ENCODE assay signal across 1 cellular context in genomic region chr1:159856576-159856975, GRCh38.
TF ChIP-seq lines count a peak whose summit lies in the region.

No MANE protein-coding gene starts in this region.

TF ChIP-seq in H1, 55 proteins besides CTCF, POLR2A, EP300 and RAD21:
- TF ChIP-seq NRF1 (IDR thresholded peaks at IDR 0.05; ENCODE audit: low read depth, low read length) (no peak), CREB1 (IDR thresholded peaks at IDR 0.05) (no peak), CHD2 (IDR thresholded peaks at IDR 0.05; ENCODE audit: low read length) (no peak), BRCA1 (IDR thresholded peaks at IDR 0.05; ENCODE audit: low read depth, low read length) (no peak), SIN3A (conservative IDR thresholded peaks at IDR 0.05 in 1 of 2, IDR thresholded peaks at IDR 0.05 in 1 of 2; ENCODE audit: low read depth in 1 of 2, low read length in 2 of 2) (no peak), JUND (IDR thresholded peaks at IDR 0.05; ENCODE audit: low read length) (no peak), RFX5 (IDR thresholded peaks at IDR 0.05; ENCODE audit: borderline replicate concordance, low read depth, low read length) (no peak), SIRT6 (IDR thresholded peaks at IDR 0.05; ENCODE audit: low read length) (no peak), BCL11A (IDR thresholded peaks at IDR 0.05; ENCODE audit: low read depth in 2 of 2, low read length in 2 of 2) (no peak), USF2 (IDR thresholded peaks at IDR 0.05; ENCODE audit: low read length) (no peak), ASH2L (IDR thresholded peaks at IDR 0.05; ENCODE audit: low read length) (no peak), RNF2 (IDR thresholded peaks at IDR 0.05; ENCODE audit: borderline replicate concordance, low read depth, low read length, missing control alignments, poor library complexity, severe bottlenecking) (no peak), RBBP5 (IDR thresholded peaks at IDR 0.05; ENCODE audit: borderline replicate concordance, low read depth, low read length) (no peak), MAX (IDR thresholded peaks at IDR 0.05) (no peak), TCF12 (IDR thresholded peaks at IDR 0.05; ENCODE audit: low read depth, low read length) (no peak), E2F6 (IDR thresholded peaks at IDR 0.05) (no peak), GTF2F1 (IDR thresholded peaks at IDR 0.05; ENCODE audit: borderline replicate concordance, low read depth, low read length) (no peak)
